Comparison of ENCODE assay signal across 8 cellular contexts in the genomic region with DNA sequence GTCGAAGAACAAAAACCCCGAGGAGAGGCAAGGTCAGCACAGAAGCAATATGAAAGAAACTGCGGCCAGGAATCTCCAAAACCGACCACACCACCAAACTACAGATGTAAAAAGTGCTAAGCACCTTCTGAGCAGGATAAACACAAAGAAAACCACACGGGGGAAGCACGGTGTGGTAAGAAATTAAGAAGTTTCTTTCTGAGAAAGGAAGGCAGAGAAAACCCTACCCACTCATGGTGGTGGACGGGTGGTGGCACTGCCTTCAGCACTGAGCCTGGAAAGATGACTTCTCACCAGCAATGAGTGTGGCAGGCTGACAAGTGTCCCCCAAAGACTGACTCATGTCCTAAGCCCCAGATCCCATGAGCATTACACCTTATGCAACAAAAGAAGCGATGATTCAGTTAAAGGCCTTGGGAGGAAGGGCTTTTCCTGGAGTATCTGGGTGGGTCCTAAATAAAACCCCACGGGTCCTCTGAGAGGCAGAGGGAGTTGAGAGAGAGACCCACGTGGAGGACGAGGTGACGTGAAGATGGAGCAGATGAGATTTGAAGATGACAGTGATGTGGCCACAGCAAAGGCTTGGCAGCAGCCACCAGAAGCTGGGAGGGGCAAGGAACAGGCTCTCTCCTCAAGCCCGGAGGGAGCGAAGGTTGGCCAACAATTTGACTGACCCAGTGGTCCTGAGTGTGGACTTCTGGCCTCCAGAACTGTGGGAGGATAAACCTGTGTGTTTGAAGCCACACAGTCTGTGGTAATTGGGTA.
DNase-seq lines count a peak whose midpoint lies in the region; ATAC-seq and TF ChIP-seq lines count a peak whose summit lies in the region.

No MANE protein-coding gene starts in this region.

- H3K27ac Mint-ChIP-seq in natural killer cell treated with Interleukin-12 subunit alpha and Interleukin-12 subunit beta and Interleukin-15 and Interleukin-18, amount 100 ng/mL, for 72 hours: peak overlapping the region; percentile 72 to 94

- peaks cover 17% of the 10 kb centered on the region for H3K36me3 Mint-ChIP-seq in natural killer cell treated with Interleukin-12 subunit alpha and Interleukin-12 subunit beta and Interleukin-15 and Interleukin-18, amount 100 ng/mL, for 72 hours

- in situ Hi-C loops in GM13977 (cut with MboI; ENCODE audit: low pct_unique_long_range_greater_than_20kb, low sequenced_read_pairs, unreplicated experiment): no loop called here

- intact Hi-C loops in left ventricle myocardium superior (cut with micrococcal nuclease): no loop called here

- no peaks in the 10 kb centered on the region for H3K9me3 Mint-ChIP-seq in natural killer cell treated with Interleukin-12 subunit alpha and Interleukin-12 subunit beta and Interleukin-15 and Interleukin-18, amount 100 ng/mL, for 72 hours

- ATAC-seq in HG03039 (IDR thresholded peaks at IDR 0.05; ENCODE audit: unreplicated experiment) (peak; percentile 78), left ventricle myocardium superior (no peak)
- ATAC-seq in natural killer cell treated with Interleukin-12 subunit alpha and Interleukin-12 subunit beta and Interleukin-15 and Interleukin-18, amount 100 ng/mL, for 72 hours: peak; percentile 98

- H3K4me3 Mint-ChIP-seq in natural killer cell treated with Interleukin-12 subunit alpha and Interleukin-12 subunit beta and Interleukin-15 and Interleukin-18, amount 100 ng/mL, for 72 hours: peak overlapping the region; percentile 66

- no peak for TF ChIP-seq CTCF in GM13977 (IDR thresholded peaks at IDR 0.05; ENCODE audit: extremely low read depth, insufficient read depth, missing control alignments)

- H3K4me1 Mint-ChIP-seq in natural killer cell treated with Interleukin-12 subunit alpha and Interleukin-12 subunit beta and Interleukin-15 and Interleukin-18, amount 100 ng/mL, for 72 hours (ENCODE audit: low read depth in 2 of 2): peaks cover 47% of the 10 kb centered on the region in 2 donors

- no peaks in the 10 kb centered on the region for H3K27me3 Mint-ChIP-seq in natural killer cell treated with Interleukin-12 subunit alpha and Interleukin-12 subunit beta and Interleukin-15 and Interleukin-18, amount 100 ng/mL, for 72 hours

- DNase-seq in GM13977 (ENCODE audit: low spot score) (peak; percentile 55), HK-2 (ENCODE audit: unreplicated experiment) (no peak), NCI-H1694 (lab: John Stamatoyannopoulos, UW) (no peak), SIG-M5 treated with dmso at 0.1 percent for 504 hours (lab: John Stamatoyannopoulos, UW; ENCODE audit: unreplicated experiment) (no peak), left ventricle myocardium superior (no peak)
- DNase-seq in activated T-cell treated with anti-CD3 and anti-CD28 coated beads, Interleukin-2, amount 50 U/mL, for 48 hours: peak; percentile 59 to 73
- peak; percentile 91 for DNase-seq in natural killer cell treated with Interleukin-12 subunit alpha and Interleukin-12 subunit beta and Interleukin-15 and Interleukin-18, amount 100 ng/mL, for 72 hours (ENCODE audit: low spot score)

Comparison
In these comparisons a context has a peak if more than half of its experiments do, and no peak if none do; other contexts are left out.
1. DNase-seq: peak in GM13977 (single experiment), activated T-cell treated with anti-CD3 and anti-CD28 coated beads, Interleukin-2, amount 50 U/mL, for 48 hours (2 of 2) and natural killer cell treated with Interleukin-12 subunit alpha and Interleukin-12 subunit beta and Interleukin-15 and Interleukin-18, amount 100 ng/mL, for 72 hours (single experiment); none in HK-2 (single experiment), NCI-H1694 (single experiment), SIG-M5 treated with dmso at 0.1 percent for 504 hours (single experiment) and left ventricle myocardium superior (single experiment).